In the genomic region with DNA sequence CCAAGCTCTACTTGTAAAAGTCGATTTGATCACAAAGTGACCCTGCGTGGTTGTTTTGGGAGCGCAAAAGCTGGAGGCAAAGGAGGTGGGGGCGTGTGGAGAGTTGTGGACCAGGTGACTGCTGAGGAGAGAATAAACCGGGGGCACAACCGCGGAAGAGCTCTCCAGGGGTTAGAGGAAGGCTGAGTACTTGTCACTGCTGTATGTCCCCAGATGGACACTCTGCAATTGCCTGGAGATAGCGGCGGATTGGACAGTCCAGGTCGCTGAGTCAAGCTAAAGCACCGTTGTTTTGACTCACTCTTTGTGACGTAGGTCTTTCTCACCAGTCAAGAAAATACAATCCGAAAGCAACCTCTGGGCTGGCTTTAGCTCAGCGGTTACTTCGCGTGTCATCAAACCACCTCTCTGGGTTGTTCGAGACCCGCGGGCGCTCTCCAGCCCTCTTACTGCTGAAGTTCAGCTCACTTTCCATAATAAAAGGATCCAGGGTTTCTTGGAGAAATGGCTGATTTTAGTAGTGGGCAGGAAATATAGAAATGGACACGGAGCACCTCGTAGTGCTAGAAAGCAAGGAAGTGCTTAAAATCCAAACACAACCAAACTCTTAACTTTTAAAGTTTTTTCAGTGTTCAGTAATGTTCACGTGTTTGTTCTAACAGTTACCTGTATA, we compare ENCODE assay signal across 1 cellular context.
A peak's percentile ranks its signal among the peaks of the same experiment; 100 is the strongest.
TF ChIP-seq lines count a peak whose summit lies in the region.

No MANE protein-coding gene starts in this region.

TF ChIP-seq in A549, 52 proteins besides CTCF, POLR2A, EP300 and RAD21:
- TF ChIP-seq POLR2AphosphoS2 (conservative IDR thresholded peaks at IDR 0.05; ENCODE audit: low read length) (no peak), REST (IDR thresholded peaks at IDR 0.05) (peak; percentile 88), RARB (CRISPR knock-in tag; IDR thresholded peaks at IDR 0.05) (0 out of 2 replicates have a peak, but pooled peaks have one; percentile 66), RCOR1 (IDR thresholded peaks at IDR 0.05; ENCODE audit: low read depth, low read length) (no peak), ZC3H11A (IDR thresholded peaks at IDR 0.05) (no peak), HOXB5 (CRISPR knock-in tag; IDR thresholded peaks at IDR 0.05) (0 out of 2 replicates have a peak, but pooled peaks have one; percentile 71), MYC (IDR thresholded peaks at IDR 0.05; ENCODE audit: borderline replicate concordance, low read length) (peak; percentile 17; the same call in 1 of the 2 replicates), CEBPB (IDR thresholded peaks at IDR 0.05) (peak in 1 of 2 experiments; percentile 73; a peak in 2 of 4 replicates), HEYL (CRISPR knock-in tag; IDR thresholded peaks at IDR 0.05) (no peak), HES2 (IDR thresholded peaks at IDR 0.05) (no peak), HDAC2 (IDR thresholded peaks at IDR 0.05) (no peak), NFE2L2 (conservative IDR thresholded peaks at IDR 0.05; ENCODE audit: low read length) (0 out of 2 replicates have a peak, but pooled peaks have one; percentile 3), FOSL2 (IDR thresholded peaks at IDR 0.05) (peak; percentile 43; the same call in 1 of the 2 replicates), FOSL2 (CRISPR knock-in tag; IDR thresholded peaks at IDR 0.05) (peak; percentile 92), TP53 (CRISPR knock-in tag; IDR thresholded peaks at IDR 0.05) (no peak), ZFP36 (IDR thresholded peaks at IDR 0.05; ENCODE audit: borderline replicate concordance, partially characterized antibody) (no peak), SMC3 (IDR thresholded peaks at IDR 0.05) (0 out of 3 replicates have a peak, but pooled peaks have one; percentile 26), JUNB (IDR thresholded peaks at IDR 0.05) (0 out of 2 replicates have a peak, but pooled peaks have one; percentile 14), GATA3 (IDR thresholded peaks at IDR 0.05; ENCODE audit: borderline replicate concordance) (peak; percentile 35; the same call in 1 of the 2 replicates), SREBF2 (IDR thresholded peaks at IDR 0.05) (peak; percentile 83), ATOH8 (CRISPR knock-in tag; IDR thresholded peaks at IDR 0.05; ENCODE audit: low read depth) (peak; percentile 15; the same call in 1 of the 2 replicates), FOSB (CRISPR knock-in tag; IDR thresholded peaks at IDR 0.05) (no peak), FOXS1 (CRISPR knock-in tag; IDR thresholded peaks at IDR 0.05) (no peak), RFX5 (IDR thresholded peaks at IDR 0.05) (peak; percentile 88), TFCP2L1 (CRISPR knock-in tag; IDR thresholded peaks at IDR 0.05) (no peak), HOXB13 (CRISPR knock-in tag; IDR thresholded peaks at IDR 0.05; ENCODE audit: low read depth) (no peak), JUN (IDR thresholded peaks at IDR 0.05) (peak in 1 of 2 experiments; percentile 45; a peak in 1 of 5 replicates), NR3C1 (IDR thresholded peaks at IDR 0.05) (no peak), RNF2 (IDR thresholded peaks at IDR 0.05; ENCODE audit: borderline replicate concordance, low read depth) (no peak), MAFK (IDR thresholded peaks at IDR 0.05; ENCODE audit: partially characterized antibody) (peak; percentile 85)
- TF ChIP-seq, protein P1, sequence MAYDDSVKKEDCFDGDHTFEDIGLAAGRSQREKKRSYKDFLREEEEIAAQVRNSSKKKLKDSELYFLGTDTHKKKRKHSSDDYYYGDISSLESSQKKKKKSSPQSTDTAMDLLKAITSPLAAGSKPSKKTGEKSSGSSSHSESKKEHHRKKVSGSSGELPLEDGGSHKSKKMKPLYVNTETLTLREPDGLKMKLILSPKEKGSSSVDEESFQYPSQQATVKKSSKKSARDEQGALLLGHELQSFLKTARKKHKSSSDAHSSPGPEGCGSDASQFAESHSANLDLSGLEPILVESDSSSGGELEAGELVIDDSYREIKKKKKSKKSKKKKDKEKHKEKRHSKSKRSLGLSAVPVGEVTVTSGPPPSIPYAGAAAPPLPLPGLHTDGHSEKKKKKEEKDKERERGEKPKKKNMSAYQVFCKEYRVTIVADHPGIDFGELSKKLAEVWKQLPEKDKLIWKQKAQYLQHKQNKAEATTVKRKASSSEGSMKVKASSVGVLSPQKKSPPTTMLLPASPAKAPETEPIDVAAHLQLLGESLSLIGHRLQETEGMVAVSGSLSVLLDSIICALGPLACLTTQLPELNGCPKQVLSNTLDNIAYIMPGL (CRISPR knock-in tag; IDR thresholded peaks at IDR 0.05; ENCODE audit: borderline replicate concordance), result peak; percentile 75
